In genomic region chr3:157088506-157089454, GRCh38 we compare ENCODE assay signal across 1 cellular context.
A peak's percentile ranks its signal among the peaks of the same experiment; 100 is the strongest.
TF ChIP-seq lines count a peak whose summit lies in the region.

No MANE protein-coding gene starts in this region.

TF ChIP-seq in HepG2, 621 proteins besides CTCF, POLR2A, EP300 and RAD21 (continued from another document and continues in another):
- TF ChIP-seq ZNF746 (CRISPR knock-in tag; IDR thresholded peaks at IDR 0.05) = peak; percentile 75; the same call in 1 of the 2 replicates
- TF ChIP-seq ZBTB34 (CRISPR knock-in tag; IDR thresholded peaks at IDR 0.05) = no peak
- no peak for TF ChIP-seq MLX (CRISPR knock-in tag; IDR thresholded peaks at IDR 0.05)
- 0 out of 2 replicates have a peak, but pooled peaks have one; percentile 54 for TF ChIP-seq BRF2 (CRISPR knock-in tag; IDR thresholded peaks at IDR 0.05)
- TF ChIP-seq SAP130 (CRISPR knock-in tag; IDR thresholded peaks at IDR 0.05; ENCODE audit: low read depth) = peak; percentile 72
- TF ChIP-seq ZNF205 (CRISPR knock-in tag; IDR thresholded peaks at IDR 0.05) = peak; percentile 34; the same call in 1 of the 2 replicates
- TF ChIP-seq TFDP1 (CRISPR knock-in tag; IDR thresholded peaks at IDR 0.05; ENCODE audit: borderline replicate concordance) = peak; percentile 90
- peak; percentile 72 for TF ChIP-seq HNF4A (CRISPR knock-in tag; IDR thresholded peaks at IDR 0.05)
- 0 out of 2 replicates have a peak, but pooled peaks have one; percentile 18 for TF ChIP-seq MIER2 (CRISPR knock-in tag; IDR thresholded peaks at IDR 0.05)
- TF ChIP-seq POLR2G (IDR thresholded peaks at IDR 0.05; ENCODE audit: low read depth, low read length) = peak; percentile 90
- peak; percentile 78 for TF ChIP-seq ARID4A (CRISPR knock-in tag; IDR thresholded peaks at IDR 0.05; ENCODE audit: borderline replicate concordance)
- peak; percentile 15; the same call in 1 of the 2 replicates for TF ChIP-seq ZBED4 (CRISPR knock-in tag; IDR thresholded peaks at IDR 0.05; ENCODE audit: borderline replicate concordance)
- no peak for TF ChIP-seq HNRNPUL1 (IDR thresholded peaks at IDR 0.05; ENCODE audit: low read depth, low read length)
- no peak for TF ChIP-seq KAT2B (IDR thresholded peaks at IDR 0.05; ENCODE audit: borderline replicate concordance, low read depth, low read length)
- TF ChIP-seq ZNF503 (CRISPR knock-in tag; IDR thresholded peaks at IDR 0.05) = peak; percentile 59; the same call in 1 of the 2 replicates
- TF ChIP-seq ZNF121 (CRISPR knock-in tag; IDR thresholded peaks at IDR 0.05) = peak; percentile 60
- TF ChIP-seq ZNF883 (CRISPR knock-in tag; IDR thresholded peaks at IDR 0.05; ENCODE audit: not compliant biosample characterization) = peak; percentile 95
- TF ChIP-seq KDM6A (CRISPR knock-in tag; IDR thresholded peaks at IDR 0.05; ENCODE audit: low read depth) = 0 out of 2 replicates have a peak, but pooled peaks have one; percentile 8
- no peak for TF ChIP-seq ZNF660 (CRISPR knock-in tag; IDR thresholded peaks at IDR 0.05; ENCODE audit: borderline replicate concordance, low read depth)
- TF ChIP-seq GABPB1 (CRISPR knock-in tag; IDR thresholded peaks at IDR 0.05) = peak; percentile 78; the same call in 1 of the 2 replicates
- peak; percentile 89; the same call in 1 of the 2 replicates for TF ChIP-seq SNAPC4 (CRISPR knock-in tag; IDR thresholded peaks at IDR 0.05)
- TF ChIP-seq XRCC5 (optimal IDR thresholded peaks at IDR 0.05; ENCODE audit: low read length) = peak; percentile 35
- peak; percentile 67; the same call in 1 of the 2 replicates for TF ChIP-seq ZNF276 (CRISPR knock-in tag; IDR thresholded peaks at IDR 0.05; ENCODE audit: low read depth)
- TF ChIP-seq RFXAP (CRISPR knock-in tag; IDR thresholded peaks at IDR 0.05; ENCODE audit: borderline replicate concordance) = peak; percentile 76; the same call in 1 of the 2 replicates
- TF ChIP-seq ZNF292 (CRISPR knock-in tag; IDR thresholded peaks at IDR 0.05; ENCODE audit: borderline replicate concordance, low read depth) = peak; percentile 92
- peak; percentile 82 for TF ChIP-seq ZSCAN31 (CRISPR knock-in tag; IDR thresholded peaks at IDR 0.05; ENCODE audit: low read depth)
- peak; percentile 63 for TF ChIP-seq KMT2B (CRISPR knock-in tag; IDR thresholded peaks at IDR 0.05)
- peak; percentile 77 for TF ChIP-seq MYC (CRISPR knock-in tag; IDR thresholded peaks at IDR 0.05; ENCODE audit: borderline replicate concordance)
